8 cellular contexts compared by ENCODE assay signal in the genomic region with DNA sequence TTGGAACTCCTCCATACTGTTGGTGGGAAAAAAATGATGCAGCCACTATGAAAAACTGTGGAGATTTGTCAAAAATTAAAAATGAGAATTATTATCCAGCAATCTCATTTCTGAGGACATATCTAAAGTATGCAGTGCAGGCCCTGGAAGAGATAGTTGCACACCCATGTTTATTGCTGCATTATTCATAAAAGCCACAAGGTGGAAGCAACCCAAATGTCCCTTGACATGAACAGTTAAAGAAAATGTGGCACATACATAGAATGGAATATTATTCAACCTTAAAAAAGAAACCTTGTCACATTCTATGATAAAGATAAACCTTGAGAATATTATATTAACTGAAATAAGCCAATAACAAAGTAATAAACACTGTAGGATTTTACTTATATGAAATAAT.
DNase-seq lines count a peak whose midpoint lies in the region; ATAC-seq, FAIRE-seq and TF ChIP-seq lines count a peak whose summit lies in the region.

No MANE protein-coding gene starts in this region.

- peak; percentile 32; the same call in 2 of the 3 replicates for TF ChIP-seq CTCF in A549 (IDR thresholded peaks at IDR 0.05)
- TF ChIP-seq CTCF in choroid plexus epithelial cell (conservative IDR thresholded peaks at IDR 0.05; ENCODE audit: low read depth, low read length): peak; percentile 54

- no peak for FAIRE-seq in A549 (lab: Jason Lieb, UNC)

- no peak overlapping the region for H3K4me3 ChIP-seq in A549
- H3K4me3 ChIP-seq in choroid plexus epithelial cell (ENCODE audit: low read depth, low read length): no peak overlapping the region

- CTCF ChIA-PET in A549 (lab: Yijun Ruan, JAX): no interaction called here

- no peak overlapping the region for H3K27ac ChIP-seq in A549

- POLR2A ChIA-PET in A549 (lab: Yijun Ruan, JAX): no interaction called here

- no peak overlapping the region for H3K4me2 ChIP-seq in A549

- no peaks in the 10 kb centered on the region for H3K4me1 ChIP-seq in A549

- H3K9me3 ChIP-seq in A549: no peaks in the 10 kb centered on the region

- ATAC-seq in A549 (peak; percentile 78 to 85; a peak in 4 of 6 replicates), GM18858 (IDR thresholded peaks at IDR 0.05; ENCODE audit: unreplicated experiment) (peak; percentile 57)

- DNase-seq in A549 (ENCODE audit: low read depth in 1 of 2, low spot score in 1 of 2): peak in 1 of 2 experiments; percentile 50
- peak; percentile 57 for DNase-seq in choroid plexus epithelial cell (ENCODE audit: low read depth)
- DNase-seq in C1 segment of cervical spinal cord (lab: John Stamatoyannopoulos, UW): no peak
- no peak for DNase-seq in amygdala (lab: John Stamatoyannopoulos, UW)
- no peak for DNase-seq in UCSD-AML1 (lab: John Stamatoyannopoulos, UW; ENCODE audit: unreplicated experiment)
- no peak for DNase-seq in MV-4-11 (lab: John Stamatoyannopoulos, UW)

- no peak for TF ChIP-seq POLR2A in A549 (IDR thresholded peaks at IDR 0.05; ENCODE audit: low read length)

- TF ChIP-seq RAD21 in A549 (conservative IDR thresholded peaks at IDR 0.05 in 1 of 2, IDR thresholded peaks at IDR 0.05 in 1 of 2) (peak; percentile 17 to 37; a peak in 2 of 5 replicates), Ishikawa (IDR thresholded peaks at IDR 0.05; ENCODE audit: low read depth) (peak; percentile 42; the same call in 1 of the 2 replicates)

- TF ChIP-seq EP300 in A549 (IDR thresholded peaks at IDR 0.05) (no peak), Ishikawa (IDR thresholded peaks at IDR 0.05; ENCODE audit: borderline replicate concordance) (no peak)

TF ChIP-seq in A549, 52 proteins besides CTCF, POLR2A, EP300 and RAD21:
- TF ChIP-seq JUN (IDR thresholded peaks at IDR 0.05) (no peak), SMC3 (IDR thresholded peaks at IDR 0.05) (peak; percentile 29; the same call in 1 of the 3 replicates)

TF ChIP-seq in Ishikawa, 13 proteins besides CTCF, POLR2A, EP300 and RAD21:
- TF ChIP-seq ZBTB7A (IDR thresholded peaks at IDR 0.05; ENCODE audit: low read depth): no peak
- no peak for TF ChIP-seq TEAD4 (IDR thresholded peaks at IDR 0.05)
